1 cellular context compared by ENCODE assay signal in genomic region chr10:98320476-98321202, GRCh38.
TF ChIP-seq lines count a peak whose summit lies in the region.

No MANE protein-coding gene starts in this region.

TF ChIP-seq in IMR-90, 13 proteins besides CTCF, POLR2A, EP300 and RAD21 (continued from another document):
- no peak for TF ChIP-seq BHLHE40 (IDR thresholded peaks at IDR 0.05; ENCODE audit: low read depth, low read length)
- no peak for TF ChIP-seq MAFK (IDR thresholded peaks at IDR 0.05; ENCODE audit: low read depth, low read length)
- no peak for TF ChIP-seq RCOR1 (IDR thresholded peaks at IDR 0.05; ENCODE audit: insufficient replicate concordance, low read length)
- TF ChIP-seq FOS (IDR thresholded peaks at IDR 0.05; ENCODE audit: low read depth, low read length): no peak
